8 cellular contexts compared by ENCODE assay signal in the genomic region with DNA sequence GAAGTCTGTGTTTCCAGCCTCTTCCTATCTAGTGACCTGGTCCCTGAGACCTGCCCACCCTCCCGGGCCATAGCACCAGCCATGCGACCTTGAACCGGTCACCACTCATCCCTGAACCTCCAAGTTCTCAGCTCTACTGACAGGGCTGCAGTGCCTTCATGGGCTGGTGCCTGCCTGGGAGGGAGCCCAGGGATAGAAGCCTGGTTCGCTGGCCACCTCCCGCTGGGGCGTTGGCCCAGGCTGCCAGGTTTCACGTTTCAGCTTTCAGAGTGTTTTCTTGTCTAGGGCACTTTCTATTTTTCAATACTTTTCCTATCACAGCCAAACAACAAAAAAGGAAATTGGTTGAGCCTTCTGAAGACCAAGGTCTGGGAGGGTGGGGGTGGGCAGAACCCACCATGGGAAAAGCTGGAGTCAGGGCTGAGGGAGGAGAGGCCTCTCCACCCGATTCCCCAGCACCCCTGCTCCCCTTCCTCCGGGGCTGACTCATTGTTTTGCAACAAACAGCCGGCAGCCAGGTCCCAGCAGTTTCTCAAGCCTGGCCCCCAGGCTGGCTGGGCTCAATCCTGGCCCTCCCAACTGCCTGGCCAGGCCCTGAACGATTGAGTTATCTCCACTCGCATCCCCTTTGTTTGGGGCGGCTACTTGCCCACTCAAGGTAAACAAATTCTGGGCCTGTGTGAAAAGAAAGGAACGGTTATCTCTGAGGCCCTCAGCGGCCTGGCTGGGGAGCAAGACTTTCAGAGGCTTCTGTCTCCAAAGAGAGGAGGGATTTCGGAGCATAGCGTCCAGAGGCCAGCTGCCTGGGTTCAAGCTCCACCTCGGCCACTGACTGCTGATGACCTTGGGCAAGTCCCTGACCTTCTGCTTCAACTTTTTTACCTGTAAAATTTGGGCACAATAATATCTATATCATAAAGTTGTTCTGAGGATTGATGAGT. TPM values are rescaled to one million over a fixed set of nuclear protein-coding genes. Genes with fewer than 3 reads are reported as not detected.
A peak's percentile ranks its signal among the peaks of the same experiment; 100 is the strongest.
DNase-seq lines count a peak whose midpoint lies in the region; ATAC-seq and TF ChIP-seq lines count a peak whose summit lies in the region.

No MANE protein-coding gene starts in this region.

- TF ChIP-seq EP300 in suprapubic skin (IDR thresholded peaks at IDR 0.05) = no peak

- H3K4me3 ChIP-seq in RWPE2 (ENCODE audit: severe bottlenecking) = no peak overlapping the region
- H3K4me3 ChIP-seq in liver (ENCODE audit: low read depth in 1 of 3, low read length in 3 of 3) = no peak overlapping the region
- H3K4me3 ChIP-seq in suprapubic skin = no peak overlapping the region

- 16% methylated on average over 18 of the region's 18 CpGs for WGBS in liver
- 29% methylated on average over 18 of the region's 18 CpGs for WGBS in suprapubic skin

- H3K27me3 ChIP-seq in RWPE2 (ENCODE audit: insufficient read depth, poor library complexity, severe bottlenecking) = no peaks in the 10 kb centered on the region
- no peaks in the 10 kb centered on the region for H3K27me3 ChIP-seq in liver (ENCODE audit: control insufficient read depth in 4 of 4, insufficient read depth in 4 of 4, low read length in 3 of 4)
- H3K27me3 ChIP-seq in suprapubic skin = no peaks in the 10 kb centered on the region

- no peaks in the 10 kb centered on the region for H3K36me3 ChIP-seq in RWPE2 (ENCODE audit: low read depth)
- no peaks in the 10 kb centered on the region for H3K36me3 ChIP-seq in liver (ENCODE audit: control insufficient read depth in 4 of 4, insufficient read depth in 3 of 4, low read depth in 1 of 4, low read length in 3 of 4)
- H3K36me3 ChIP-seq in suprapubic skin = no peaks in the 10 kb centered on the region

- no peak for TF ChIP-seq POLR2A in suprapubic skin (IDR thresholded peaks at IDR 0.05)

- peak overlapping the region; percentile 40 to 50 for H3K9ac ChIP-seq in liver (ENCODE audit: low read depth in 1 of 2, low read length in 2 of 2)

- no peak for TF ChIP-seq CTCF in RWPE2 (IDR thresholded peaks at IDR 0.05; ENCODE audit: poor library complexity, severe bottlenecking)
- TF ChIP-seq CTCF in liver (IDR thresholded peaks at IDR 0.05; ENCODE audit: low read depth, low read length, missing input control) = no peak
- no peak for TF ChIP-seq CTCF in suprapubic skin (IDR thresholded peaks at IDR 0.05)

- DNase-seq in AML-193 (lab: John Stamatoyannopoulos, UW) (peak; percentile 54 to 70), HT-29 (ENCODE audit: low spot score) (peak; percentile 80), RWPE2 (ENCODE audit: low spot score) (no peak), dedifferentiated amniotic fluid mesenchymal stem cell (ENCODE audit: extremely low spot score) (peak; percentile 79), suprapubic skin (ENCODE audit: low spot score in 2 of 2) (peak; percentile 93 to 94), activated gamma-delta T cell (lab: John Stamatoyannopoulos, UW) (no peak)
- DNase-seq in stimulated activated CD4-positive, alpha-beta T cell treated with anti-CD3 and anti-CD28 coated beads, Interleukin-12 subunit alpha, Interleukin-12 subunit beta, amount 100 ng/mL, for 4 hours = no peak

- H3K27ac ChIP-seq in RWPE2 (ENCODE audit: poor library complexity, severe bottlenecking) = peak overlapping the region; percentile 78
- peak overlapping the region; percentile 86 for H3K27ac ChIP-seq in liver (ENCODE audit: low read depth in 1 of 2, low read length in 2 of 2)
- peak overlapping the region; percentile 84 for H3K27ac ChIP-seq in suprapubic skin

- peak; percentile 20 to 46 for TF ChIP-seq RAD21 in liver (IDR thresholded peaks at IDR 0.05)

- peak; percentile 89 for ATAC-seq in RWPE2 (ENCODE audit: low read depth)

- H3K9me3 ChIP-seq in RWPE2 (ENCODE audit: severe bottlenecking) = no peaks in the 10 kb centered on the region
- peaks cover 0 to 1% (median 0%) of the 10 kb centered on the region in 4 donors for H3K9me3 ChIP-seq in liver (ENCODE audit: control insufficient read depth in 4 of 4, low read length in 3 of 4)
- peaks cover 12% of the 10 kb centered on the region for H3K9me3 ChIP-seq in suprapubic skin

- peaks cover 24% of the 10 kb centered on the region for H3K4me1 ChIP-seq in RWPE2 (ENCODE audit: insufficient read depth, poor library complexity, severe bottlenecking)
- H3K4me1 ChIP-seq in liver (ENCODE audit: control insufficient read depth in 4 of 4, insufficient read depth in 4 of 4, low read length in 3 of 4) = peaks cover 5 to 18% (median 11%) of the 10 kb centered on the region in 4 donors
- peaks cover 33% of the 10 kb centered on the region for H3K4me1 ChIP-seq in suprapubic skin

TF ChIP-seq in liver, 16 proteins besides CTCF, POLR2A, EP300 and RAD21:
- TF ChIP-seq HNF4A (conservative IDR thresholded peaks at IDR 0.05) (peak; percentile 29 to 58), EGR1 (IDR thresholded peaks at IDR 0.05; ENCODE audit: low read depth in 2 of 2) (no peak), ATF3 (IDR thresholded peaks at IDR 0.05) (peak; percentile 84), FOXA2 (IDR thresholded peaks at IDR 0.05) (no peak), FOXA1 (IDR thresholded peaks at IDR 0.05) (no peak), YY1 (IDR thresholded peaks at IDR 0.05) (peak; percentile 49), REST (IDR thresholded peaks at IDR 0.05) (no peak), SP1 (IDR thresholded peaks at IDR 0.05) (peak; percentile 49), TAF1 (conservative IDR thresholded peaks at IDR 0.05) (no peak), RXRA (IDR thresholded peaks at IDR 0.05) (peak; percentile 47 to 64), NR2F2 (IDR thresholded peaks at IDR 0.05) (no peak), JUND (IDR thresholded peaks at IDR 0.05) (peak; percentile 84 to 87), ZBTB33 (IDR thresholded peaks at IDR 0.05) (no peak)
- TF ChIP-seq, protein P1, sequence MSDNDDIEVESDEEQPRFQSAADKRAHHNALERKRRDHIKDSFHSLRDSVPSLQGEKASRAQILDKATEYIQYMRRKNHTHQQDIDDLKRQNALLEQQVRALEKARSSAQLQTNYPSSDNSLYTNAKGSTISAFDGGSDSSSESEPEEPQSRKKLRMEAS (IDR thresholded peaks at IDR 0.05) = no peak

RNA-seq across cellular contexts. Expression of gene ZFP36L2, which starts 47.5 kb away (rescaled TPM):
- total RNA-seq in HT-29 (2014; rRNA removed; shearing (Covaris generic)) = 19.4 and 20.5 TPM in 2 replicates
- total RNA-seq in liver = 10 to 100 TPM; 10.3 to 19.7 TPM
- 10 to 100 TPM; 18.1 to 26.8 TPM for polyA plus RNA-seq in liver
- 100 to 1,000 TPM; 198 to 238 (median 223) TPM for total RNA-seq in suprapubic skin

Comparison
In these comparisons a context has a peak if more than half of its experiments do, and no peak if none do; other contexts are left out.
1. DNase-seq: peak in AML-193 (2 of 2), HT-29 (single experiment), dedifferentiated amniotic fluid mesenchymal stem cell (single experiment) and suprapubic skin (2 of 2); none in RWPE2 (single experiment), activated gamma-delta T cell (single experiment) and stimulated activated CD4-positive, alpha-beta T cell treated with anti-CD3 and anti-CD28 coated beads, Interleukin-12 subunit alpha, Interleukin-12 subunit beta, amount 100 ng/mL, for 4 hours (single experiment).
2. Peak in every context shown above with its lines, with median percentiles within 50 percentile points of each other: H3K27ac ChIP-seq.